In the genomic region with DNA sequence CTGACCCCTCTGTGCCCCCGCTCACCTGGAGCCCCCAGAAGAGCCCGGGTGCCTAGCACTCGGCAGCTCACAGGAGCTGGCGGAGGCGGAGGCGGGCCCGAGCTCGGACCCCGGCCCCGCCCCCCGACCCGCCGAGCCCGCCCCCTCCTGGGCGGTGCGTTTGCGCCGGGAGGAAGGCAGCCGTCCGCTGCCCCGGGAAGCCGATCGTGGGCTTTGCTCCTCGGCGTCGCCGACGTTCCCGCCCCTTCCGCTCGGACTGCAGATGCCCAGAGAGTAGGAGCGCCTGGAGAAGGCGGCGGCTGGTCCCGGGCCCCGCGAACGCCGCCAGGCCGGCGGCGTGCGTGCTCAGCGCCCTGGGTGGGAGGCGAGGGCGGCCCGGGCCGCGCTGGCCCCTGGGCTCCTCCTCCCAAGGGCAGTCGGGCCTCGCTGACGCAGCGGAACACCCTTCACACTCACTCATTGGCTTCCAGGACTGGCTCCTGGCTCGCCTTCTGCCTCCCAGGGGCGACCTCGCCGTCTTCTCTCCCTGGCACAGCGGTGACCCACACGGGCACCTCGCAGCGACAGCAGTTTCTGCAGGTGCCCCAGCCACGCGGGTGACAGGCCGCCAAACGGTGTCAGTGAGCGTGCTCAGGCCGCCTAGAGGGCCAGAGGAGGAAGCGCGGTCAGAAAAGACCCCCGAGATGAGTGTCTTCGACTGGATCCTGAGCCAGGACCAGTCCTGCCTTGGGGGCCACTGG, we compare ENCODE assay signal across 1 cellular context.
A peak's percentile ranks its signal among the peaks of the same experiment; 100 is the strongest.
TF ChIP-seq lines count a peak whose summit lies in the region.

PLSCR3 (minus strand) TSS at position 74 of the 740 bp plus-strand sequence. CDS start 415 bp downstream, outside the sequence.

TF ChIP-seq in SK-N-SH, 30 proteins besides CTCF, POLR2A, EP300 and RAD21 (continued from another document):
- TF ChIP-seq IRF3 (IDR thresholded peaks at IDR 0.05; ENCODE audit: low read depth, low read length), result no peak
- no peak for TF ChIP-seq FOSL2 (IDR thresholded peaks at IDR 0.05; ENCODE audit: borderline replicate concordance, low read depth)
- TF ChIP-seq, protein P1, sequence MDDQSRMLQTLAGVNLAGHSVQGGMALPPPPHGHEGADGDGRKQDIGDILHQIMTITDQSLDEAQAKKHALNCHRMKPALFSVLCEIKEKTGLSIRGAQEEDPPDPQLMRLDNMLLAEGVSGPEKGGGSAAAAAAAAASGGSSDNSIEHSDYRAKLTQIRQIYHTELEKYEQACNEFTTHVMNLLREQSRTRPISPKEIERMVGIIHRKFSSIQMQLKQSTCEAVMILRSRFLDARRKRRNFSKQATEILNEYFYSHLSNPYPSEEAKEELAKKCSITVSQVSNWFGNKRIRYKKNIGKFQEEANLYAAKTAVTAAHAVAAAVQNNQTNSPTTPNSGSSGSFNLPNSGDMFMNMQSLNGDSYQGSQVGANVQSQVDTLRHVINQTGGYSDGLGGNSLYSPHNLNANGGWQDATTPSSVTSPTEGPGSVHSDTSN (IDR thresholded peaks at IDR 0.05), result no peak
- no peak for TF ChIP-seq SMC3 (IDR thresholded peaks at IDR 0.05; ENCODE audit: low read depth, low read length)
- TF ChIP-seq CHD2 (IDR thresholded peaks at IDR 0.05; ENCODE audit: low read length, partially characterized antibody), result no peak
- no peak for TF ChIP-seq YY1 (IDR thresholded peaks at IDR 0.05; ENCODE audit: low read depth)
- no peak for TF ChIP-seq NFIC (IDR thresholded peaks at IDR 0.05; ENCODE audit: borderline replicate concordance)
- TF ChIP-seq RFX5 (IDR thresholded peaks at IDR 0.05; ENCODE audit: low read length), result 0 out of 2 replicates have a peak, but pooled peaks have one; percentile 8
- TF ChIP-seq ELF1 (IDR thresholded peaks at IDR 0.05), result no peak
- no peak for TF ChIP-seq USF2 (IDR thresholded peaks at IDR 0.05; ENCODE audit: borderline replicate concordance, low read depth, low read length)
- TF ChIP-seq TEAD4 (IDR thresholded peaks at IDR 0.05; ENCODE audit: borderline replicate concordance, insufficient read depth), result no peak
- no peak for TF ChIP-seq RXRA (IDR thresholded peaks at IDR 0.05; ENCODE audit: borderline replicate concordance, low read depth)
- peak; percentile 78 for TF ChIP-seq MXI1 (IDR thresholded peaks at IDR 0.05; ENCODE audit: low read depth, low read length)
